12 cellular contexts compared by ENCODE assay signal in genomic region chr2:20067992-20068727, GRCh38. TPM values are rescaled to one million over a fixed set of nuclear protein-coding genes. Genes with fewer than 3 reads are reported as not detected.
DNase-seq lines count a peak whose midpoint lies in the region; FAIRE-seq and TF ChIP-seq lines count a peak whose summit lies in the region.
"Had no signal": no experiment of that assay in that cellular context is flagged by ENCODE, and none has a peak within 500 bp of the region (broad histone marks: within the 10 kb centered on the region; RNA-seq: fewer than 3 reads in every experiment).

No MANE protein-coding gene starts in this region.

- H3K9me1 ChIP-seq in endothelial cell of umbilical vein (replicated peaks; ENCODE audit: control insufficient read depth, extremely low read depth, insufficient read depth, low read length) = no peaks in the 10 kb centered on the region

- no peaks in the 10 kb centered on the region for H3K4me1 ChIP-seq in endothelial cell of umbilical vein (ENCODE audit: control insufficient read depth, extremely low read depth, insufficient read depth, low read length)

- no peak overlapping the region for H3K4me3 ChIP-seq in endothelial cell of umbilical vein (replicated peaks in 1 of 3; ENCODE audit: insufficient read depth in 1 of 3, low read depth in 1 of 3, low read length in 3 of 3)
- H3K4me3 ChIP-seq: GM12878 had no signal

- H3K4me2 ChIP-seq in endothelial cell of umbilical vein (ENCODE audit: insufficient read depth, low read length) = no peak overlapping the region

- intact Hi-C loops in endothelial cell of umbilical vein (cut with micrococcal nuclease) (no loop called here), posterior vena cava (cut with DNase I) (no loop called here)

- DNase-seq in AG08396 (ENCODE audit: low spot score) (peak; percentile 51), NCI-H226 (peak; percentile 93), endothelial cell of umbilical vein (ENCODE audit: low read depth, low spot score) (peak; percentile 28), myocyte (ENCODE audit: low read depth) (peak; percentile 88), C1 segment of cervical spinal cord (lab: John Stamatoyannopoulos, UW) (no peak), NCI-H1694 treated with DMSO at 0.1 percent for 48 hours (lab: John Stamatoyannopoulos, UW) (no peak), GM13977 (ENCODE audit: low spot score) (no peak), posterior vena cava (ENCODE audit: low spot score) (no peak)
- DNase-seq: activated CD4-positive, alpha-beta T cell treated with anti-CD3 and anti-CD28 coated beads for 1 hour; activated gamma-delta T cell; effector CD8-positive, alpha-beta T cell had no signal

- no peak for TF ChIP-seq POLR2A in endothelial cell of umbilical vein (IDR thresholded peaks at IDR 0.05; ENCODE audit: low read depth, low read length)

- POLR2A ChIA-PET in endothelial cell of umbilical vein (lab: Charles Lee) = interaction anchor here (0.6 kb wide), 1 partner anchor 1146 kb away, joined by 3 read pairs; no protein-coding TSS in a partner anchor

- H4K20me1 ChIP-seq in endothelial cell of umbilical vein (replicated peaks; ENCODE audit: control insufficient read depth, extremely low read depth, insufficient read depth, low read length) = no peaks in the 10 kb centered on the region

- in situ Hi-C loops in GM13977 (cut with MboI; ENCODE audit: low pct_unique_long_range_greater_than_20kb, low sequenced_read_pairs, unreplicated experiment) = no loop called here

- FAIRE-seq in endothelial cell of umbilical vein (lab: Jason Lieb, UNC) = no peak
- FAIRE-seq: GM12878 had no signal

- no peaks in the 10 kb centered on the region for H3K9me3 ChIP-seq in endothelial cell of umbilical vein (replicated peaks; ENCODE audit: control insufficient read depth, insufficient read depth, low read length)

- dilution Hi-C loops in endothelial cell of umbilical vein (cut with MboI; ENCODE audit: extremely low pct_ligation_motif_present, low sequenced_read_pairs) = no loop called here

- no TSS peak for BruUV-seq in endothelial cell of umbilical vein (replicated peaks; lab: Mats Ljungman, UMichigan)

- H3K79me2 ChIP-seq in endothelial cell of umbilical vein (ENCODE audit: control insufficient read depth, insufficient read depth, low read length) = no peaks in the 10 kb centered on the region

- CTCF ChIA-PET in endothelial cell of umbilical vein (lab: Charles Lee) = interaction anchor here (1.6 kb wide), 1 partner anchor 53 kb away, joined by 6 read pairs; no protein-coding TSS in a partner anchor

- no peak overlapping the region for H3K9ac ChIP-seq in endothelial cell of umbilical vein (replicated peaks; ENCODE audit: extremely low read depth, insufficient read depth, low read length)

- H2AFZ ChIP-seq in endothelial cell of umbilical vein (ENCODE audit: low read depth, low read length) = no peak overlapping the region

- peaks cover 0 to 2% of the 10 kb centered on the region in 2 experiments for H3K27me3 ChIP-seq in endothelial cell of umbilical vein (ENCODE audit: control insufficient read depth in 2 of 2, insufficient read depth in 2 of 2, low read length in 2 of 2)

- no peaks in the 10 kb centered on the region for H3K36me3 ChIP-seq in endothelial cell of umbilical vein (ENCODE audit: control insufficient read depth in 2 of 2, extremely low read depth in 1 of 2, insufficient read depth in 2 of 2, low read length in 2 of 2)

- no peak overlapping the region for H3K27ac ChIP-seq in endothelial cell of umbilical vein (ENCODE audit: insufficient read depth, low read depth, low read length)

- no peak for TF ChIP-seq CTCF in endothelial cell of umbilical vein (IDR thresholded peaks at IDR 0.05; ENCODE audit: extremely low read depth in 1 of 2, insufficient read depth in 1 of 2, low read depth in 1 of 2, low read length in 2 of 2)
- TF ChIP-seq CTCF in GM13977 (IDR thresholded peaks at IDR 0.05; ENCODE audit: extremely low read depth, insufficient read depth, missing control alignments) = no peak

TF ChIP-seq in endothelial cell of umbilical vein, 7 proteins besides CTCF, POLR2A, EP300 and RAD21:
- TF ChIP-seq POLR2AphosphoS5 (IDR thresholded peaks at IDR 0.05; ENCODE audit: insufficient read depth, low read depth, low read length) = no peak
- TF ChIP-seq EZH2 (IDR thresholded peaks at IDR 0.05; ENCODE audit: borderline replicate concordance, low read depth, low read length, severe bottlenecking) = no peak
- no peak for TF ChIP-seq JUN (IDR thresholded peaks at IDR 0.05; ENCODE audit: borderline replicate concordance, insufficient read depth, insufficient read length, low read depth)
- no peak for TF ChIP-seq FOS (IDR thresholded peaks at IDR 0.05; ENCODE audit: borderline replicate concordance, insufficient read depth, low read length)
- no peak for TF ChIP-seq GATA2 (IDR thresholded peaks at IDR 0.05; ENCODE audit: insufficient read depth, insufficient read length, low read depth, low read length)
- TF ChIP-seq MYC (IDR thresholded peaks at IDR 0.05; ENCODE audit: low read depth, low read length) = no peak
- no peak for TF ChIP-seq MAX (IDR thresholded peaks at IDR 0.05; ENCODE audit: insufficient read depth, insufficient read length)

RNA-seq across cellular contexts. Expression of gene LAPTM4A, which starts 16.7 kb away (rescaled TPM):
- total RNA-seq in endothelial cell of umbilical vein = 154 and 155 TPM in 2 replicates
- 371 and 427 TPM in 2 replicates for polyA plus RNA-seq in endothelial cell of umbilical vein
- 258 and 260 TPM in 2 replicates for polyA plus RNA-seq in endothelial cell of umbilical vein (2011; cell fraction: cytosol; rRNA removed)
- 103 and 116 TPM in 2 replicates for polyA plus RNA-seq in endothelial cell of umbilical vein (2011; cell fraction: nucleus; rRNA removed)
- 276 and 280 TPM in 2 replicates for polyA plus RNA-seq in endothelial cell of umbilical vein (2012)
- polyA minus RNA-seq in endothelial cell of umbilical vein = 197 and 215 TPM in 2 replicates
- 40.1 TPM for polyA minus RNA-seq in endothelial cell of umbilical vein (2011; cell fraction: cytosol; rRNA and poly(A)+ RNA removed)
- 55.1 and 67.3 TPM in 2 replicates for polyA minus RNA-seq in endothelial cell of umbilical vein (2011; cell fraction: nucleus; rRNA and poly(A)+ RNA removed)
- total RNA-seq in myocyte = 283 and 291 TPM in 2 replicates
- polyA plus RNA-seq in myocyte (2012) = 411 TPM
- 100 to 1,000 TPM; 199 to 230 TPM for total RNA-seq in posterior vena cava

RNA-seq across cellular contexts. Expression of gene MATN3, which starts 55.7 kb away (rescaled TPM):
- total RNA-seq in endothelial cell of umbilical vein = 3.4 and 6.1 TPM in 2 replicates
- polyA plus RNA-seq in endothelial cell of umbilical vein = 1.4 and 1.8 TPM in 2 replicates
- polyA plus RNA-seq in endothelial cell of umbilical vein (2011; cell fraction: cytosol; rRNA removed) = 1.7 and 2.4 TPM in 2 replicates
- polyA plus RNA-seq in endothelial cell of umbilical vein (2011; cell fraction: nucleus; rRNA removed) = 1.7 and 2.4 TPM in 2 replicates
- polyA plus RNA-seq in endothelial cell of umbilical vein (2012) = 9.3 and 10.3 TPM in 2 replicates
- polyA minus RNA-seq in endothelial cell of umbilical vein = 1.6 and 3.1 TPM in 2 replicates
- not detected for polyA minus RNA-seq in endothelial cell of umbilical vein (2011; cell fraction: cytosol; rRNA and poly(A)+ RNA removed)
- 0.82 and 0.87 TPM in 2 replicates for polyA minus RNA-seq in endothelial cell of umbilical vein (2011; cell fraction: nucleus; rRNA and poly(A)+ RNA removed)
- total RNA-seq in myocyte = 1.1 and 1.2 TPM in 2 replicates
- polyA plus RNA-seq in myocyte (2012) = 7.6 TPM
- total RNA-seq in posterior vena cava = 1 to 10 TPM; 1.2 to 2.3 TPM
- total RNA-seq: GM12878 had no signal

Comparison
In these comparisons a context has a peak if more than half of its experiments do, and no peak if none do; other contexts are left out.
1. DNase-seq: peak in AG08396 (single experiment), NCI-H226 (single experiment), endothelial cell of umbilical vein (single experiment) and myocyte (single experiment); none in C1 segment of cervical spinal cord (0 of 14), NCI-H1694 treated with DMSO at 0.1 percent for 48 hours (single experiment), GM13977 (single experiment) and posterior vena cava (single experiment).